In the genomic region with DNA sequence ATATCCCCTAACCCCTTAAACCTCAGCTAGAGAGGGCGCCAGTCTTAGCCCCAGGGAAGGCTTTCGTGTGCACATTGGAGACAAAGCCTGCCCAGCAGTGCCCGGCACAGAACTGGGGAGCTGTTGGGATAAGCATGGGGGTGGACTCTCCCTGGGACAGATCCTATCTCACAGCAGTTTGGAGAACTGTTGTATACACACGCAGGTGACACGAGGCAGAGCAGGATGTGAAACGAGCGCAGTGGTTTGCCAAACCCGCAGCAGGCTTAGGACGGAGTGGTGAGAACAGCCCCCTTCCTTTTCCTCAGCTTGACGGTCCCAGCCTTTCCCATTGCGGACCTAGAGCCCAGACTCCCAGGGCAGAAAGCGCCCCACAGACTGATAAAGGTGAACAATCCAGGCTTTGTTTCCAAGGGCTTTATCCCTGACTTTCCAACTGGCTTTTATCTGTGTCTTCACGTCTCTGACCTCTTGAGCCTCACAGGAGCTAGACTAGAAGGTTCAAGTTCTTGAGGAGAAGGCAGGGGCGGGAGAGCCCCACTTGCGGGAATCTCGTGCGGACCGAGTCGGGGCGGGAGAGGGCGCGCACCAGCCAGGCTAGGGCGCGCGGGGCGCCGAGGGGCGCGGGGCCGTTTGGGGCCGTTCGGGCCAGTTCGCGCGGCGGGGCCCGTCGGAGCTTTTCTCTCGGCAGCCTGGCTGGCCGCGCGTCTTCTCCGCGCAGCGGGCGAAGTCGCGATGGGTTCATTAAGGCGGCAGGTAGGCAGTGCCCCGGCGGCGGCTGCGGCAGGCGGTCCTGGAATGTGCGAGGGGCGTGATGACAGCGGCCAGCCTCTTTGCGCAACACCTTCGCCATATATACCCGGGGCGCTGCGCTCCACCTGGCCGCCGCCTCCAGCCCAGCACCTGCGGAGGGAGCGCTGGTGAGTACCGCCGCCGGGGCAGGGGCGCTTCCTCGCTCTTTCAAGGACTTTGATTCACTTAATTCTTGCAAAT, we compare ENCODE assay signal across 1 cellular context.
TF ChIP-seq lines count a peak whose summit lies in the region.

A gene with protein sequence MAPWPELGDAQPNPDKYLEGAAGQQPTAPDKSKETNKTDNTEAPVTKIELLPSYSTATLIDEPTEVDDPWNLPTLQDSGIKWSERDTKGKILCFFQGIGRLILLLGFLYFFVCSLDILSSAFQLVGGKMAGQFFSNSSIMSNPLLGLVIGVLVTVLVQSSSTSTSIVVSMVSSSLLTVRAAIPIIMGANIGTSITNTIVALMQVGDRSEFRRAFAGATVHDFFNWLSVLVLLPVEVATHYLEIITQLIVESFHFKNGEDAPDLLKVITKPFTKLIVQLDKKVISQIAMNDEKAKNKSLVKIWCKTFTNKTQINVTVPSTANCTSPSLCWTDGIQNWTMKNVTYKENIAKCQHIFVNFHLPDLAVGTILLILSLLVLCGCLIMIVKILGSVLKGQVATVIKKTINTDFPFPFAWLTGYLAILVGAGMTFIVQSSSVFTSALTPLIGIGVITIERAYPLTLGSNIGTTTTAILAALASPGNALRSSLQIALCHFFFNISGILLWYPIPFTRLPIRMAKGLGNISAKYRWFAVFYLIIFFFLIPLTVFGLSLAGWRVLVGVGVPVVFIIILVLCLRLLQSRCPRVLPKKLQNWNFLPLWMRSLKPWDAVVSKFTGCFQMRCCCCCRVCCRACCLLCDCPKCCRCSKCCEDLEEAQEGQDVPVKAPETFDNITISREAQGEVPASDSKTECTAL (plus strand): TSS at position 881 of the 993 bp plus-strand sequence. CDS start 6,650 bp downstream, outside the sequence.

TF ChIP-seq in WTC11, 78 proteins besides CTCF, POLR2A, EP300 and RAD21 (continued from another document):
- TF ChIP-seq, protein P1, sequence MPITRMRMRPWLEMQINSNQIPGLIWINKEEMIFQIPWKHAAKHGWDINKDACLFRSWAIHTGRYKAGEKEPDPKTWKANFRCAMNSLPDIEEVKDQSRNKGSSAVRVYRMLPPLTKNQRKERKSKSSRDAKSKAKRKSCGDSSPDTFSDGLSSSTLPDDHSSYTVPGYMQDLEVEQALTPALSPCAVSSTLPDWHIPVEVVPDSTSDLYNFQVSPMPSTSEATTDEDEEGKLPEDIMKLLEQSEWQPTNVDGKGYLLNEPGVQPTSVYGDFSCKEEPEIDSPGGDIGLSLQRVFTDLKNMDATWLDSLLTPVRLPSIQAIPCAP (CRISPR knock-in tag; IDR thresholded peaks at IDR 0.05) = peak; percentile 88
- TF ChIP-seq, protein P2, sequence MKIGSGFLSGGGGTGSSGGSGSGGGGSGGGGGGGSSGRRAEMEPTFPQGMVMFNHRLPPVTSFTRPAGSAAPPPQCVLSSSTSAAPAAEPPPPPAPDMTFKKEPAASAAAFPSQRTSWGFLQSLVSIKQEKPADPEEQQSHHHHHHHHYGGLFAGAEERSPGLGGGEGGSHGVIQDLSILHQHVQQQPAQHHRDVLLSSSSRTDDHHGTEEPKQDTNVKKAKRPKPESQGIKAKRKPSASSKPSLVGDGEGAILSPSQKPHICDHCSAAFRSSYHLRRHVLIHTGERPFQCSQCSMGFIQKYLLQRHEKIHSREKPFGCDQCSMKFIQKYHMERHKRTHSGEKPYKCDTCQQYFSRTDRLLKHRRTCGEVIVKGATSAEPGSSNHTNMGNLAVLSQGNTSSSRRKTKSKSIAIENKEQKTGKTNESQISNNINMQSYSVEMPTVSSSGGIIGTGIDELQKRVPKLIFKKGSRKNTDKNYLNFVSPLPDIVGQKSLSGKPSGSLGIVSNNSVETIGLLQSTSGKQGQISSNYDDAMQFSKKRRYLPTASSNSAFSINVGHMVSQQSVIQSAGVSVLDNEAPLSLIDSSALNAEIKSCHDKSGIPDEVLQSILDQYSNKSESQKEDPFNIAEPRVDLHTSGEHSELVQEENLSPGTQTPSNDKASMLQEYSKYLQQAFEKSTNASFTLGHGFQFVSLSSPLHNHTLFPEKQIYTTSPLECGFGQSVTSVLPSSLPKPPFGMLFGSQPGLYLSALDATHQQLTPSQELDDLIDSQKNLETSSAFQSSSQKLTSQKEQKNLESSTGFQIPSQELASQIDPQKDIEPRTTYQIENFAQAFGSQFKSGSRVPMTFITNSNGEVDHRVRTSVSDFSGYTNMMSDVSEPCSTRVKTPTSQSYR (CRISPR knock-in tag; IDR thresholded peaks at IDR 0.05) = peak; percentile 94
- TF ChIP-seq, protein P3, sequence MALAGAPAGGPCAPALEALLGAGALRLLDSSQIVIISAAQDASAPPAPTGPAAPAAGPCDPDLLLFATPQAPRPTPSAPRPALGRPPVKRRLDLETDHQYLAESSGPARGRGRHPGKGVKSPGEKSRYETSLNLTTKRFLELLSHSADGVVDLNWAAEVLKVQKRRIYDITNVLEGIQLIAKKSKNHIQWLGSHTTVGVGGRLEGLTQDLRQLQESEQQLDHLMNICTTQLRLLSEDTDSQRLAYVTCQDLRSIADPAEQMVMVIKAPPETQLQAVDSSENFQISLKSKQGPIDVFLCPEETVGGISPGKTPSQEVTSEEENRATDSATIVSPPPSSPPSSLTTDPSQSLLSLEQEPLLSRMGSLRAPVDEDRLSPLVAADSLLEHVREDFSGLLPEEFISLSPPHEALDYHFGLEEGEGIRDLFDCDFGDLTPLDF (CRISPR knock-in tag; IDR thresholded peaks at IDR 0.05) = peak; percentile 95
- no peak for TF ChIP-seq PRRX2 (CRISPR knock-in tag; IDR thresholded peaks at IDR 0.05)
- TF ChIP-seq, protein P4, sequence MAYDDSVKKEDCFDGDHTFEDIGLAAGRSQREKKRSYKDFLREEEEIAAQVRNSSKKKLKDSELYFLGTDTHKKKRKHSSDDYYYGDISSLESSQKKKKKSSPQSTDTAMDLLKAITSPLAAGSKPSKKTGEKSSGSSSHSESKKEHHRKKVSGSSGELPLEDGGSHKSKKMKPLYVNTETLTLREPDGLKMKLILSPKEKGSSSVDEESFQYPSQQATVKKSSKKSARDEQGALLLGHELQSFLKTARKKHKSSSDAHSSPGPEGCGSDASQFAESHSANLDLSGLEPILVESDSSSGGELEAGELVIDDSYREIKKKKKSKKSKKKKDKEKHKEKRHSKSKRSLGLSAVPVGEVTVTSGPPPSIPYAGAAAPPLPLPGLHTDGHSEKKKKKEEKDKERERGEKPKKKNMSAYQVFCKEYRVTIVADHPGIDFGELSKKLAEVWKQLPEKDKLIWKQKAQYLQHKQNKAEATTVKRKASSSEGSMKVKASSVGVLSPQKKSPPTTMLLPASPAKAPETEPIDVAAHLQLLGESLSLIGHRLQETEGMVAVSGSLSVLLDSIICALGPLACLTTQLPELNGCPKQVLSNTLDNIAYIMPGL (CRISPR knock-in tag; IDR thresholded peaks at IDR 0.05) = no peak; the same call in 1 of the 2 replicates
- TF ChIP-seq, protein P5, sequence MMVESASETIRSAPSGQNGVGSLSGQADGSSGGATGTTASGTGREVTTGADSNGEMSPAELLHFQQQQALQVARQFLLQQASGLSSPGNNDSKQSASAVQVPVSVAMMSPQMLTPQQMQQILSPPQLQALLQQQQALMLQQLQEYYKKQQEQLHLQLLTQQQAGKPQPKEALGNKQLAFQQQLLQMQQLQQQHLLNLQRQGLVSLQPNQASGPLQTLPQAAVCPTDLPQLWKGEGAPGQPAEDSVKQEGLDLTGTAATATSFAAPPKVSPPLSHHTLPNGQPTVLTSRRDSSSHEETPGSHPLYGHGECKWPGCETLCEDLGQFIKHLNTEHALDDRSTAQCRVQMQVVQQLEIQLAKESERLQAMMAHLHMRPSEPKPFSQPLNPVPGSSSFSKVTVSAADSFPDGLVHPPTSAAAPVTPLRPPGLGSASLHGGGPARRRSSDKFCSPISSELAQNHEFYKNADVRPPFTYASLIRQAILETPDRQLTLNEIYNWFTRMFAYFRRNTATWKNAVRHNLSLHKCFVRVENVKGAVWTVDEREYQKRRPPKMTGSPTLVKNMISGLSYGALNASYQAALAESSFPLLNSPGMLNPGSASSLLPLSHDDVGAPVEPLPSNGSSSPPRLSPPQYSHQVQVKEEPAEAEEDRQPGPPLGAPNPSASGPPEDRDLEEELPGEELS (CRISPR knock-in tag; IDR thresholded peaks at IDR 0.05) = peak; percentile 89
- TF ChIP-seq, protein P6, sequence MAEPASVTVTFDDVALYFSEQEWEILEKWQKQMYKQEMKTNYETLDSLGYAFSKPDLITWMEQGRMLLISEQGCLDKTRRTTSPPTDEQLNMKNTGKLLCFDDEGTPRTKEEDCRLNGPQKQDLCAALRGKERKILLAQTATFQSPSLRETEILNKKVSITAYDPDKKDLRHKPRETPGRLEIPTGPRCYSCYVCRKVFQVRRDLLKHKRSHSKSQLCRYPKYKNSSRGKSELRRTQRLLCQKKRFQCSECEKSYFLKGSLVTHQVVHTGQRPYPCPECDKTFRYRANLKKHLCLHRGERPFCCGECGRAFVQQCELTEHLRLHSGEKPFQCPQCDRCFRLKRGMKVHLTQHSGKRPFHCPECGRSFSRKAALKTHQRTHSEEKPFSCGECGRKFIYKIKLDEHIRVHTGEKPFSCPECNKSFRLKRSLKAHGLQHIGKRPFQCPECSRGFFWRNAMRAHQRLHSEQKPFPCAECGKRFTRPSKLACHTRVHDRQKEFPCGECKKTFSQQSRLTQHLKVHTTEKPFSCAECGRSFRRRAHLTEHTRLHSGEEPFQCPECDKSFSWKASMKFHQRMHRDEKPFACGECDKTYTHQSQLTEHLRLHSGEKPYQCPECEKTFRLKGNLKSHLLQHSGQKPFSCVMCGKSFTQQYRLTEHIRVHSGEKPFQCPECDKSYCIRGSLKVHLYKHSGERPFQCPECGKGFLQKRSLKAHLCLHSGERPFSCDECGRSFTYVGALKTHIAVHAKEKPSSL (CRISPR knock-in tag; conservative IDR thresholded peaks at IDR 0.05) = no peak
- TF ChIP-seq, protein P7, sequence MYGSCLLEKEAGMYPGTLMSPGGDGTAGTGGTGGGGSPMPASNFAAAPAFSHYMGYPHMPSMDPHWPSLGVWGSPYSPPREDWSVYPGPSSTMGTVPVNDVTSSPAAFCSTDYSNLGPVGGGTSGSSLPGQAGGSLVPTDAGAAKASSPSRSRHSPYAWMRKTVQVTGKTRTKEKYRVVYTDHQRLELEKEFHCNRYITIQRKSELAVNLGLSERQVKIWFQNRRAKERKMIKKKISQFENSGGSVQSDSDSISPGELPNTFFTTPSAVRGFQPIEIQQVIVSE (CRISPR knock-in tag; IDR thresholded peaks at IDR 0.05; ENCODE audit: borderline replicate concordance) = no peak
- TF ChIP-seq, protein P8, sequence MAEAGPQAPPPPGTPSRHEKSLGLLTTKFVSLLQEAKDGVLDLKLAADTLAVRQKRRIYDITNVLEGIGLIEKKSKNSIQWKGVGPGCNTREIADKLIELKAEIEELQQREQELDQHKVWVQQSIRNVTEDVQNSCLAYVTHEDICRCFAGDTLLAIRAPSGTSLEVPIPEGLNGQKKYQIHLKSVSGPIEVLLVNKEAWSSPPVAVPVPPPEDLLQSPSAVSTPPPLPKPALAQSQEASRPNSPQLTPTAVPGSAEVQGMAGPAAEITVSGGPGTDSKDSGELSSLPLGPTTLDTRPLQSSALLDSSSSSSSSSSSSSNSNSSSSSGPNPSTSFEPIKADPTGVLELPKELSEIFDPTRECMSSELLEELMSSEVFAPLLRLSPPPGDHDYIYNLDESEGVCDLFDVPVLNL (CRISPR knock-in tag; IDR thresholded peaks at IDR 0.05; ENCODE audit: borderline replicate concordance, low read depth) = peak; percentile 51; the same call in 1 of the 2 replicates
